Comparison of ENCODE assay signal across 8 cellular contexts in genomic region chr3:27253831-27254230, GRCh38.
DNase-seq lines count a peak whose midpoint lies in the region; ATAC-seq and TF ChIP-seq lines count a peak whose summit lies in the region.

No MANE protein-coding gene starts in this region.

- peaks cover under 1% of the 10 kb centered on the region for H3K9me3 ChIP-seq in left ventricle myocardium inferior (replicated peaks)
- no peaks in the 10 kb centered on the region for H3K9me3 ChIP-seq in tibial nerve

- H3K27ac ChIP-seq in VCaP, result no peak overlapping the region
- H3K27ac ChIP-seq in left ventricle myocardium inferior (replicated peaks), result no peak overlapping the region
- peak overlapping the region in 1 of 4 donors; percentile 19 for H3K27ac ChIP-seq in tibial nerve

- peak; percentile 50 for DNase-seq in activated CD8-positive, alpha-beta memory T cell treated with anti-CD3 and anti-CD28 coated beads, Interleukin-2, amount 50 U/mL, for 48 hours
- DNase-seq in activated CD8-positive, alpha-beta memory T cell treated with anti-CD3 and anti-CD28 coated beads, Interleukin-2, amount 50 U/mL, for 4 hours, result no peak
- peak; percentile 55 for DNase-seq in HuH-7 (ENCODE audit: low spot score)
- no peak for DNase-seq in left ventricle myocardium inferior
- DNase-seq in tibial nerve (ENCODE audit: low spot score in 2 of 2), result peak in 1 of 2 donors; percentile 31
- no peak for DNase-seq in mesenteric fat pad (ENCODE audit: low spot score)

- no peaks in the 10 kb centered on the region for H3K4me1 ChIP-seq in left ventricle myocardium inferior
- H3K4me1 ChIP-seq in tibial nerve, result peaks cover 0 to 3% (median 0%) of the 10 kb centered on the region in 4 donors

- H3K36me3 ChIP-seq in left ventricle myocardium inferior (no peaks in the 10 kb centered on the region), tibial nerve (no peaks in the 10 kb centered on the region)

- H3K27me3 ChIP-seq in left ventricle myocardium inferior (ENCODE audit: low read depth) (no peaks in the 10 kb centered on the region), tibial nerve (no peaks in the 10 kb centered on the region)

- 56 to 63% methylated on average over 7 of the region's 7 CpGs for WGBS in tibial nerve, 2 donors

- TF ChIP-seq POLR2A in tibial nerve (IDR thresholded peaks at IDR 0.05), result no peak

- no peak for TF ChIP-seq EP300 in tibial nerve (IDR thresholded peaks at IDR 0.05)

- intact Hi-C loops in left ventricle myocardium inferior (cut with micrococcal nuclease), result no loop called here

- ATAC-seq in GM21526 (IDR thresholded peaks at IDR 0.05; ENCODE audit: low FRiP score, unreplicated experiment), result peak; percentile 96

- H3K4me3 ChIP-seq in left ventricle myocardium inferior (no peak overlapping the region), tibial nerve (no peak overlapping the region)

- TF ChIP-seq CTCF in VCaP (conservative IDR thresholded peaks at IDR 0.05), result peak; percentile 84
- TF ChIP-seq CTCF in left ventricle myocardium inferior (IDR thresholded peaks at IDR 0.05; ENCODE audit: borderline replicate concordance), result peak; percentile 56
- peak in 3 of 5 experiments; percentile 12 to 24 (median 19) for TF ChIP-seq CTCF in tibial nerve (IDR thresholded peaks at IDR 0.05)

Comparison
In these comparisons a context has a peak if more than half of its experiments do, and no peak if none do; other contexts are left out.
1. DNase-seq: peak in activated CD8-positive, alpha-beta memory T cell treated with anti-CD3 and anti-CD28 coated beads, Interleukin-2, amount 50 U/mL, for 48 hours (single experiment) and HuH-7 (single experiment); none in activated CD8-positive, alpha-beta memory T cell treated with anti-CD3 and anti-CD28 coated beads, Interleukin-2, amount 50 U/mL, for 4 hours (single experiment), left ventricle myocardium inferior (single experiment) and mesenteric fat pad (single experiment).
2. CTCF ChIP-seq: peak in every context shown above with its lines; median percentile 84 in VCaP; 56 in left ventricle myocardium inferior; 19 in tibial nerve.